ENCODE assay signal across 1 cellular context in the genomic region with DNA sequence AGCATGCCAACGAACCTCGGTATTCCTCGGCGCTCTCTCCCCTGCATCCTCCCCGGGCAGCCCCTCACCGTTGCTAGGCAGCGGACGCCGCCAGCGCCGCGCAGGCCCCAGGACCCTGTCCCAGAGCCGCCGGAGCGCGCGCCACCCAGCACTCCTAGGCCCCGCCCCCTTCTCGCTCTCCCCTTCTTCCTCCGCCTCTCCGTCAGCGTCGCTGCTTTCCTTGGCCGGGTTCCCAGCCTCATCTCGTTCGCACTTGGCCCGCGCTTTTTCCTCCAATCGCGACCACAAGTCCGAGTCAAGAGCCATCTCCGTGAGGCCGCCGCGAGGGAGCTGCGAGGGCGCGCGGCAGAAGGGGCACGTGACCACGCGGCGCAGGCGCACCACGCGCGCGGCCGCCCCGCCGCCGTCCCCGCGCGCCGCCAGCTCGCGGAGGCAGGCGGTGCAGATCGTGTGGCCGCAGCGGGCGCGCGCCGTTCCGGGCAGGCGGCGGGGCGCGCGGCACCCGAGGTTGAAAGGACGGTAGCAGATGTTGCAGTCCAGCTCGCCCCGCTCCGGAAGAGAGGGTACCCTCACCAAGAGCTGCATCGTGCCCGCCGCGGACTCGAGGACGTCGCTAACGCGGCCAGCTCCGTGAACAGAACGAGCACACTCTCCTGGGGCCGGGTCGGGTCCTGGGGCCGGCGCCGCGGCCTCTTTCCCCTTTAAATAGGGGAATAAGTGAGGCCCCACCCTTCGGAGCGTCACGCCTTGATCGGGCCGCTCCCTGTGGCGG.
A peak's percentile ranks its signal among the peaks of the same experiment; 100 is the strongest.
TF ChIP-seq lines count a peak whose summit lies in the region.

A gene (minus strand): TSS at position 679 of the 772 bp plus-strand sequence. CDS start 94 bp downstream, at position 585.

TF ChIP-seq in K562, 482 proteins besides CTCF, POLR2A, EP300 and RAD21 (continued from another document and continues in another):
- TF ChIP-seq, protein P1, sequence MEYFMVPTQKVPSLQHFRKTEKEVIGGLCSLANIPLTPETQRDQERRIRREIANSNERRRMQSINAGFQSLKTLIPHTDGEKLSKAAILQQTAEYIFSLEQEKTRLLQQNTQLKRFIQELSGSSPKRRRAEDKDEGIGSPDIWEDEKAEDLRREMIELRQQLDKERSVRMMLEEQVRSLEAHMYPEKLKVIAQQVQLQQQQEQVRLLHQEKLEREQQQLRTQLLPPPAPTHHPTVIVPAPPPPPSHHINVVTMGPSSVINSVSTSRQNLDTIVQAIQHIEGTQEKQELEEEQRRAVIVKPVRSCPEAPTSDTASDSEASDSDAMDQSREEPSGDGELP (CRISPR knock-in tag; IDR thresholded peaks at IDR 0.05; ENCODE audit: borderline replicate concordance) = peak; percentile 79
- TF ChIP-seq, protein P2, sequence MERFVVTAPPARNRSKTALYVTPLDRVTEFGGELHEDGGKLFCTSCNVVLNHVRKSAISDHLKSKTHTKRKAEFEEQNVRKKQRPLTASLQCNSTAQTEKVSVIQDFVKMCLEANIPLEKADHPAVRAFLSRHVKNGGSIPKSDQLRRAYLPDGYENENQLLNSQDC (CRISPR knock-in tag; IDR thresholded peaks at IDR 0.05) = no peak
- TF ChIP-seq HDAC2 (IDR thresholded peaks at IDR 0.05) (0 out of 2 replicates have a peak, but pooled peaks have one; percentile 7), SNIP1 (IDR thresholded peaks at IDR 0.05; ENCODE audit: low read depth) (peak; percentile 83), ZNF263 (CRISPR knock-in tag; IDR thresholded peaks at IDR 0.05; ENCODE audit: borderline replicate concordance) (peak; percentile 65), TOE1 (IDR thresholded peaks at IDR 0.05; ENCODE audit: borderline replicate concordance) (peak; percentile 73; the same call in 1 of the 2 replicates), TOE1 (CRISPR knock-in tag; IDR thresholded peaks at IDR 0.05; ENCODE audit: borderline replicate concordance, low read depth) (no peak; the same call in 1 of the 2 replicates), NCOA1 (IDR thresholded peaks at IDR 0.05; ENCODE audit: low read depth) (no peak), ZFP36 (IDR thresholded peaks at IDR 0.05; ENCODE audit: low read depth, low read length, partially characterized antibody) (no peak), RNF2 (IDR thresholded peaks at IDR 0.05) (peak; percentile 51), KLF1 (tag; IDR thresholded peaks at IDR 0.05) (0 out of 2 replicates have a peak, but pooled peaks have one; percentile 65), NR2C1 (IDR thresholded peaks at IDR 0.05) (no peak), NR2C1 (tag; IDR thresholded peaks at IDR 0.05) (no peak), PCBP1 (IDR thresholded peaks at IDR 0.05; ENCODE audit: low read depth, low read length, poor library complexity, severe bottlenecking) (no peak), EGR1 (conservative IDR thresholded peaks at IDR 0.05) (peak; percentile 80), ZNF282 (CRISPR knock-in tag; IDR thresholded peaks at IDR 0.05) (peak; percentile 78; the same call in 1 of the 2 replicates), ZNF444 (CRISPR knock-in tag; IDR thresholded peaks at IDR 0.05) (no peak), RBBP5 (IDR thresholded peaks at IDR 0.05; ENCODE audit: borderline replicate concordance, insufficient read depth, low read length, poor library complexity, severe bottlenecking) (peak; percentile 57), FOSL1 (tag; conservative IDR thresholded peaks at IDR 0.05) (peak; percentile 34; the same call in 1 of the 2 replicates), ZNF224 (CRISPR knock-in tag; IDR thresholded peaks at IDR 0.05) (peak; percentile 89; the same call in 1 of the 2 replicates), ZNF232 (CRISPR knock-in tag; IDR thresholded peaks at IDR 0.05) (peak; percentile 94; the same call in 1 of the 2 replicates), RAD51 (IDR thresholded peaks at IDR 0.05; ENCODE audit: borderline replicate concordance, low read depth) (peak; percentile 81), EP400 (IDR thresholded peaks at IDR 0.05) (peak; percentile 45; the same call in 1 of the 2 replicates), MYC (IDR thresholded peaks at IDR 0.05; ENCODE audit: low read depth, low read length) (peak; percentile 46; the same call in 1 of the 2 replicates), MYC (CRISPR knock-in tag; IDR thresholded peaks at IDR 0.05; ENCODE audit: borderline replicate concordance, low read depth) (no peak), SMAD4 (CRISPR knock-in tag; conservative IDR thresholded peaks at IDR 0.05) (peak; percentile 64; the same call in 1 of the 2 replicates), MAZ (CRISPR knock-in tag; conservative IDR thresholded peaks at IDR 0.05 in 1 of 2, IDR thresholded peaks at IDR 0.05 in 1 of 2) (peak; percentile 33 to 37; a peak in 2 of 4 replicates), GABPA (tag; conservative IDR thresholded peaks at IDR 0.05; ENCODE audit: low read depth) (peak; percentile 43; the same call in 1 of the 2 replicates)
- TF ChIP-seq, protein P3, sequence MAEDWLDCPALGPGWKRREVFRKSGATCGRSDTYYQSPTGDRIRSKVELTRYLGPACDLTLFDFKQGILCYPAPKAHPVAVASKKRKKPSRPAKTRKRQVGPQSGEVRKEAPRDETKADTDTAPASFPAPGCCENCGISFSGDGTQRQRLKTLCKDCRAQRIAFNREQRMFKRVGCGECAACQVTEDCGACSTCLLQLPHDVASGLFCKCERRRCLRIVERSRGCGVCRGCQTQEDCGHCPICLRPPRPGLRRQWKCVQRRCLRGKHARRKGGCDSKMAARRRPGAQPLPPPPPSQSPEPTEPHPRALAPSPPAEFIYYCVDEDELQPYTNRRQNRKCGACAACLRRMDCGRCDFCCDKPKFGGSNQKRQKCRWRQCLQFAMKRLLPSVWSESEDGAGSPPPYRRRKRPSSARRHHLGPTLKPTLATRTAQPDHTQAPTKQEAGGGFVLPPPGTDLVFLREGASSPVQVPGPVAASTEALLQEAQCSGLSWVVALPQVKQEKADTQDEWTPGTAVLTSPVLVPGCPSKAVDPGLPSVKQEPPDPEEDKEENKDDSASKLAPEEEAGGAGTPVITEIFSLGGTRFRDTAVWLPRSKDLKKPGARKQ (CRISPR knock-in tag; IDR thresholded peaks at IDR 0.05) = no peak
- TF ChIP-seq, protein P4, sequence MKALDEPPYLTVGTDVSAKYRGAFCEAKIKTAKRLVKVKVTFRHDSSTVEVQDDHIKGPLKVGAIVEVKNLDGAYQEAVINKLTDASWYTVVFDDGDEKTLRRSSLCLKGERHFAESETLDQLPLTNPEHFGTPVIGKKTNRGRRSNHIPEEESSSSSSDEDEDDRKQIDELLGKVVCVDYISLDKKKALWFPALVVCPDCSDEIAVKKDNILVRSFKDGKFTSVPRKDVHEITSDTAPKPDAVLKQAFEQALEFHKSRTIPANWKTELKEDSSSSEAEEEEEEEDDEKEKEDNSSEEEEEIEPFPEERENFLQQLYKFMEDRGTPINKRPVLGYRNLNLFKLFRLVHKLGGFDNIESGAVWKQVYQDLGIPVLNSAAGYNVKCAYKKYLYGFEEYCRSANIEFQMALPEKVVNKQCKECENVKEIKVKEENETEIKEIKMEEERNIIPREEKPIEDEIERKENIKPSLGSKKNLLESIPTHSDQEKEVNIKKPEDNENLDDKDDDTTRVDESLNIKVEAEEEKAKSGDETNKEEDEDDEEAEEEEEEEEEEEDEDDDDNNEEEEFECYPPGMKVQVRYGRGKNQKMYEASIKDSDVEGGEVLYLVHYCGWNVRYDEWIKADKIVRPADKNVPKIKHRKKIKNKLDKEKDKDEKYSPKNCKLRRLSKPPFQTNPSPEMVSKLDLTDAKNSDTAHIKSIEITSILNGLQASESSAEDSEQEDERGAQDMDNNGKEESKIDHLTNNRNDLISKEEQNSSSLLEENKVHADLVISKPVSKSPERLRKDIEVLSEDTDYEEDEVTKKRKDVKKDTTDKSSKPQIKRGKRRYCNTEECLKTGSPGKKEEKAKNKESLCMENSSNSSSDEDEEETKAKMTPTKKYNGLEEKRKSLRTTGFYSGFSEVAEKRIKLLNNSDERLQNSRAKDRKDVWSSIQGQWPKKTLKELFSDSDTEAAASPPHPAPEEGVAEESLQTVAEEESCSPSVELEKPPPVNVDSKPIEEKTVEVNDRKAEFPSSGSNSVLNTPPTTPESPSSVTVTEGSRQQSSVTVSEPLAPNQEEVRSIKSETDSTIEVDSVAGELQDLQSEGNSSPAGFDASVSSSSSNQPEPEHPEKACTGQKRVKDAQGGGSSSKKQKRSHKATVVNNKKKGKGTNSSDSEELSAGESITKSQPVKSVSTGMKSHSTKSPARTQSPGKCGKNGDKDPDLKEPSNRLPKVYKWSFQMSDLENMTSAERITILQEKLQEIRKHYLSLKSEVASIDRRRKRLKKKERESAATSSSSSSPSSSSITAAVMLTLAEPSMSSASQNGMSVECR (CRISPR knock-in tag; IDR thresholded peaks at IDR 0.05) = peak; percentile 36; the same call in 1 of the 2 replicates
- TF ChIP-seq, protein P5, sequence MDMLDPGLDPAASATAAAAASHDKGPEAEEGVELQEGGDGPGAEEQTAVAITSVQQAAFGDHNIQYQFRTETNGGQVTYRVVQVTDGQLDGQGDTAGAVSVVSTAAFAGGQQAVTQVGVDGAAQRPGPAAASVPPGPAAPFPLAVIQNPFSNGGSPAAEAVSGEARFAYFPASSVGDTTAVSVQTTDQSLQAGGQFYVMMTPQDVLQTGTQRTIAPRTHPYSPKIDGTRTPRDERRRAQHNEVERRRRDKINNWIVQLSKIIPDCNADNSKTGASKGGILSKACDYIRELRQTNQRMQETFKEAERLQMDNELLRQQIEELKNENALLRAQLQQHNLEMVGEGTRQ (CRISPR knock-in tag; IDR thresholded peaks at IDR 0.05) = peak; percentile 93
- TF ChIP-seq, protein P6, sequence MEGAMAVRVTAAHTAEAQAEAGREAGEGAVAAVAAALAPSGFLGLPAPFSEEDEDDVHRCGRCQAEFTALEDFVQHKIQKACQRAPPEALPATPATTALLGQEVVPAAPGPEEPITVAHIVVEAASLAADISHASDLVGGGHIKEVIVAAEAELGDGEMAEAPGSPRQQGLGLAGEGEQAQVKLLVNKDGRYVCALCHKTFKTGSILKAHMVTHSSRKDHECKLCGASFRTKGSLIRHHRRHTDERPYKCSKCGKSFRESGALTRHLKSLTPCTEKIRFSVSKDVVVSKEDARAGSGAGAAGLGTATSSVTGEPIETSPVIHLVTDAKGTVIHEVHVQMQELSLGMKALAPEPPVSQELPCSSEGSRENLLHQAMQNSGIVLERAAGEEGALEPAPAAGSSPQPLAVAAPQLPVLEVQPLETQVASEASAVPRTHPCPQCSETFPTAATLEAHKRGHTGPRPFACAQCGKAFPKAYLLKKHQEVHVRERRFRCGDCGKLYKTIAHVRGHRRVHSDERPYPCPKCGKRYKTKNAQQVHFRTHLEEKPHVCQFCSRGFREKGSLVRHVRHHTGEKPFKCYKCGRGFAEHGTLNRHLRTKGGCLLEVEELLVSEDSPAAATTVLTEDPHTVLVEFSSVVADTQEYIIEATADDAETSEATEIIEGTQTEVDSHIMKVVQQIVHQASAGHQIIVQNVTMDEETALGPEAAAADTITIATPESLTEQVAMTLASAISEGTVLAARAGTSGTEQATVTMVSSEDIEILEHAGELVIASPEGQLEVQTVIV (CRISPR knock-in tag; IDR thresholded peaks at IDR 0.05; ENCODE audit: borderline replicate concordance) = no peak
- TF ChIP-seq, protein P7, sequence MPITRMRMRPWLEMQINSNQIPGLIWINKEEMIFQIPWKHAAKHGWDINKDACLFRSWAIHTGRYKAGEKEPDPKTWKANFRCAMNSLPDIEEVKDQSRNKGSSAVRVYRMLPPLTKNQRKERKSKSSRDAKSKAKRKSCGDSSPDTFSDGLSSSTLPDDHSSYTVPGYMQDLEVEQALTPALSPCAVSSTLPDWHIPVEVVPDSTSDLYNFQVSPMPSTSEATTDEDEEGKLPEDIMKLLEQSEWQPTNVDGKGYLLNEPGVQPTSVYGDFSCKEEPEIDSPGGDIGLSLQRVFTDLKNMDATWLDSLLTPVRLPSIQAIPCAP (CRISPR knock-in tag; IDR thresholded peaks at IDR 0.05; ENCODE audit: borderline replicate concordance) = 0 out of 2 replicates have a peak, but pooled peaks have one; percentile 60
- TF ChIP-seq, protein P8, sequence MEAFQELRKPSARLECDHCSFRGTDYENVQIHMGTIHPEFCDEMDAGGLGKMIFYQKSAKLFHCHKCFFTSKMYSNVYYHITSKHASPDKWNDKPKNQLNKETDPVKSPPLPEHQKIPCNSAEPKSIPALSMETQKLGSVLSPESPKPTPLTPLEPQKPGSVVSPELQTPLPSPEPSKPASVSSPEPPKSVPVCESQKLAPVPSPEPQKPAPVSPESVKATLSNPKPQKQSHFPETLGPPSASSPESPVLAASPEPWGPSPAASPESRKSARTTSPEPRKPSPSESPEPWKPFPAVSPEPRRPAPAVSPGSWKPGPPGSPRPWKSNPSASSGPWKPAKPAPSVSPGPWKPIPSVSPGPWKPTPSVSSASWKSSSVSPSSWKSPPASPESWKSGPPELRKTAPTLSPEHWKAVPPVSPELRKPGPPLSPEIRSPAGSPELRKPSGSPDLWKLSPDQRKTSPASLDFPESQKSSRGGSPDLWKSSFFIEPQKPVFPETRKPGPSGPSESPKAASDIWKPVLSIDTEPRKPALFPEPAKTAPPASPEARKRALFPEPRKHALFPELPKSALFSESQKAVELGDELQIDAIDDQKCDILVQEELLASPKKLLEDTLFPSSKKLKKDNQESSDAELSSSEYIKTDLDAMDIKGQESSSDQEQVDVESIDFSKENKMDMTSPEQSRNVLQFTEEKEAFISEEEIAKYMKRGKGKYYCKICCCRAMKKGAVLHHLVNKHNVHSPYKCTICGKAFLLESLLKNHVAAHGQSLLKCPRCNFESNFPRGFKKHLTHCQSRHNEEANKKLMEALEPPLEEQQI (IDR thresholded peaks at IDR 0.05) = no peak
- TF ChIP-seq, protein P9, sequence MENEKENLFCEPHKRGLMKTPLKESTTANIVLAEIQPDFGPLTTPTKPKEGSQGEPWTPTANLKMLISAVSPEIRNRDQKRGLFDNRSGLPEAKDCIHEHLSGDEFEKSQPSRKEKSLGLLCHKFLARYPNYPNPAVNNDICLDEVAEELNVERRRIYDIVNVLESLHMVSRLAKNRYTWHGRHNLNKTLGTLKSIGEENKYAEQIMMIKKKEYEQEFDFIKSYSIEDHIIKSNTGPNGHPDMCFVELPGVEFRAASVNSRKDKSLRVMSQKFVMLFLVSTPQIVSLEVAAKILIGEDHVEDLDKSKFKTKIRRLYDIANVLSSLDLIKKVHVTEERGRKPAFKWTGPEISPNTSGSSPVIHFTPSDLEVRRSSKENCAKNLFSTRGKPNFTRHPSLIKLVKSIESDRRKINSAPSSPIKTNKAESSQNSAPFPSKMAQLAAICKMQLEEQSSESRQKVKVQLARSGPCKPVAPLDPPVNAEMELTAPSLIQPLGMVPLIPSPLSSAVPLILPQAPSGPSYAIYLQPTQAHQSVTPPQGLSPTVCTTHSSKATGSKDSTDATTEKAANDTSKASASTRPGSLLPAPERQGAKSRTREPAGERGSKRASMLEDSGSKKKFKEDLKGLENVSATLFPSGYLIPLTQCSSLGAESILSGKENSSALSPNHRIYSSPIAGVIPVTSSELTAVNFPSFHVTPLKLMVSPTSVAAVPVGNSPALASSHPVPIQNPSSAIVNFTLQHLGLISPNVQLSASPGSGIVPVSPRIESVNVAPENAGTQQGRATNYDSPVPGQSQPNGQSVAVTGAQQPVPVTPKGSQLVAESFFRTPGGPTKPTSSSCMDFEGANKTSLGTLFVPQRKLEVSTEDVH (IDR thresholded peaks at IDR 0.05; ENCODE audit: low read depth, partially characterized antibody) = peak; percentile 2
